In the genomic region with DNA sequence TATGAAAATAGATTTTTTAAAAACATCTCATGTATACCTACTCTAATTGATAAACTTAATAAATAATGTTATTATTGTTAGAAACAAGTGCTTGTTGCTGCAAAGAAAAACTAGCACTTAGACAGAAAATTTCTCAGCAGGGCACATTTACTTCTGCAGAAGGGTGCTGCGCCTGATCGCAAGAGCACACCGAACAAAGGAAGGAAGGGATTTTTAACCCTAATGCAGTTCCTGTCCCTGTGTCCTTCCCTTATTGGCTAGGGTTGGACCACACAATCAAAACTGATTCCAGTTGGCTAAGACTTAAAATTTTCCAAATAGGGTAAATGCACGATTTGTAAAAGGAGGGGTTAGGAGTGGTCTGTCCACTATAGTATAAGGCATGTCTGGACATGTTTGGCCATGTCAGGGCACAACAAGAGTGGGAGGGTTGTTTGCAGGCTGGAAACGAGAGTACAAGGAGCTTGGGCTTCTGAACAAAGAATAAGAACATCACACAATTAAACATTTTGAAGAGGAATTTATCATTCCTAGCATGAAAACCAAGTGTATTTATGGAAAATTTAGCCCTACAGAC, we compare ENCODE assay signal across 29 cellular contexts. TPM values are rescaled to one million over a fixed set of nuclear protein-coding genes. Genes with fewer than 3 reads are reported as not detected.
DNase-seq lines count a peak whose midpoint lies in the region; ATAC-seq and TF ChIP-seq lines count a peak whose summit lies in the region.
"Had no signal": no experiment of that assay in that cellular context is flagged by ENCODE, and none has a peak within 500 bp of the region (broad histone marks: within the 10 kb centered on the region; RNA-seq: fewer than 3 reads in every experiment).

No MANE protein-coding gene starts in this region.

- H3F3A ChIP-seq in PC-3 (ENCODE audit: low read length, unreplicated experiment): peaks cover 8% of the 10 kb centered on the region
- H3F3A ChIP-seq in neural progenitor cell (ENCODE audit: low read depth): no peaks in the 10 kb centered on the region

- H3K4me3 ChIP-seq in HFF-Myc (replicated peaks; ENCODE audit: low read depth, low read length) (no peak overlapping the region), PC-3 (ENCODE audit: low read length) (no peak overlapping the region; the same call in 1 of the 2 replicates), epithelial cell of esophagus (ENCODE audit: low read length) (no peak overlapping the region), neural progenitor cell (no peak overlapping the region), transverse colon (no peak overlapping the region)
- H3K4me3 ChIP-seq: ascending aorta, left ventricle myocardium inferior, sigmoid colon, suprapubic skin had no signal

- DNase-seq in HFF-Myc (ENCODE audit: extremely low read depth, low read depth): peak; percentile 44
- no peak for DNase-seq in PC-3
- peak; percentile 10 for DNase-seq in epithelial cell of esophagus (ENCODE audit: low read depth)
- DNase-seq in neural progenitor cell (ENCODE audit: low spot score): peak; percentile 8
- DNase-seq in cerebellar cortex (ENCODE audit: low spot score): no peak
- DNase-seq in transverse colon: no peak
- DNase-seq: activated CD4-positive, alpha-beta memory T cell treated with anti-CD3 and anti-CD28 coated beads, Interleukin-2, amount 10 ng/mL, durations not matched to agents 7 days and 5 days; Caco-2; central memory CD4-positive, alpha-beta T cell; DMS79 treated with DMSO at 0.1 percent for 48 hours; GF-D8; left ventricle myocardium inferior; NCI-H1436; NCI-H2081 treated with DMSO at 0.1 percent for 48 hours; NCI-H345; NCI-H748 treated with DMSO at 0.1 percent for 48 hours; posterior cingulate gyrus; sigmoid colon; stimulated activated CD4-positive, alpha-beta T cell treated with anti-CD3 and anti-CD28 coated beads, Interleukin-15, amount 100 ng/mL, for 24 hours; stimulated activated naive CD4-positive, alpha-beta T cell had no signal

- CTCF ChIA-PET in PC-3 (lab: Charles Lee): no interaction called here

- WGBS in transverse colon (ENCODE audit: low coverage in 1 of 2), 2 donors: 95% methylated on average over 4 to 5 of the region's 5 CpGs

- H3K36me3 ChIP-seq in PC-3 (ENCODE audit: low read depth, low read length) (peaks cover 35% of the 10 kb centered on the region), neural progenitor cell (no peaks in the 10 kb centered on the region), transverse colon (peaks cover 0 to 26% (median 12%) of the 10 kb centered on the region in 4 donors)

- H3K9me3 ChIP-seq in PC-3 (ENCODE audit: low read length) (peaks cover 4% of the 10 kb centered on the region), neural progenitor cell (ENCODE audit: low read depth) (no peaks in the 10 kb centered on the region), transverse colon (peaks cover 4 to 8% of the 10 kb centered on the region in 2 donors)
- H3K9me3 ChIP-seq: suprapubic skin had no signal

- no peak for TF ChIP-seq CTCF in HFF-Myc (IDR thresholded peaks at IDR 0.05; ENCODE audit: low read depth, low read length, missing control alignments)
- TF ChIP-seq CTCF in PC-3 (conservative IDR thresholded peaks at IDR 0.05; ENCODE audit: low read depth, low read length): no peak
- TF ChIP-seq CTCF in epithelial cell of esophagus (IDR thresholded peaks at IDR 0.05; ENCODE audit: insufficient read depth, low read depth, low read length, missing control alignments): no peak
- TF ChIP-seq CTCF in neural progenitor cell (IDR thresholded peaks at IDR 0.05): no peak
- no peak for TF ChIP-seq CTCF in transverse colon (IDR thresholded peaks at IDR 0.05)

- H4K20me1 ChIP-seq in PC-3 (ENCODE audit: low read length) (no peaks in the 10 kb centered on the region), neural progenitor cell (ENCODE audit: low read depth) (no peaks in the 10 kb centered on the region)

- H3K79me2 ChIP-seq in PC-3 (ENCODE audit: low read length) (peaks cover 29% of the 10 kb centered on the region), neural progenitor cell (ENCODE audit: low read depth) (peaks cover 84% of the 10 kb centered on the region)

- no peak for TF ChIP-seq EP300 in transverse colon (IDR thresholded peaks at IDR 0.05; ENCODE audit: low read depth)

- H3K27me3 ChIP-seq in PC-3 (ENCODE audit: low read length) (no peaks in the 10 kb centered on the region), neural progenitor cell (no peaks in the 10 kb centered on the region), transverse colon (no peaks in the 10 kb centered on the region)
- H3K27me3 ChIP-seq: ascending aorta, sigmoid colon, suprapubic skin had no signal

- no peak for ATAC-seq in PC-3
- ATAC-seq in GM21717 (IDR thresholded peaks at IDR 0.05; ENCODE audit: unreplicated experiment): no peak
- ATAC-seq: activated CD4-positive, CD25-positive, alpha-beta regulatory T cell treated with anti-CD3 and anti-CD28 coated beads, Interleukin-2, amount 50 U/mL, for 24 hours had no signal

- peaks cover 28% of the 10 kb centered on the region for H3K4me1 ChIP-seq in PC-3 (ENCODE audit: insufficient read depth, low read length)
- H3K4me1 ChIP-seq in neural progenitor cell: peaks cover 33% of the 10 kb centered on the region
- H3K4me1 ChIP-seq in transverse colon: peaks cover 0 to 22% (median 10%) of the 10 kb centered on the region in 4 donors

- H3K36me3 Mint-ChIP-seq in neural progenitor cell: peaks cover 22% of the 10 kb centered on the region

- H3K9me2 ChIP-seq in PC-3 (replicated peaks; ENCODE audit: low read length): no peaks in the 10 kb centered on the region

- BruUV-seq in PC-3 (replicated peaks; lab: Mats Ljungman, UMichigan): no TSS peak

- H3K9ac ChIP-seq in PC-3 (ENCODE audit: low read length) (no peak overlapping the region), neural progenitor cell (no peak overlapping the region)

- H3K4me1 Mint-ChIP-seq in neural progenitor cell: peaks cover 14% of the 10 kb centered on the region

- H2AFZ ChIP-seq in PC-3 (ENCODE audit: low read length): no peak overlapping the region
- H2AFZ ChIP-seq in neural progenitor cell (replicated peaks): no peak overlapping the region

- in situ Hi-C loops in transverse colon (cut with MboI; ENCODE audit: low pct_ligation_motif_present in 1 of 4, low pct_unique_long_range_greater_than_20kb in 1 of 4, low sequenced_read_pairs in 3 of 4): no loop called here

- no peak overlapping the region for H3K27ac Mint-ChIP-seq in neural progenitor cell
- H3K27ac Mint-ChIP-seq: activated CD4-positive, alpha-beta memory T cell treated with anti-CD3 and anti-CD28 coated beads, Interleukin-2, amount 10 ng/mL, durations not matched to agents 7 days and 5 days; activated naive CD8-positive, alpha-beta T cell; activated T-helper 2 cell treated with anti-CD3 and anti-CD28 coated beads, Interferon-gamma antibody, Interleukin-2, Interleukin-4, amounts not matched to agents 10 μg/mL and 5 μg/mL and 100 μg/mL, durations not matched to agents 14 hours and 24 hours and 36 hours; dendritic cell treated with granulocyte-macrophage colony-stimulating factor and Interleukin-4, amounts not matched to agents 40 ng/mL and 50 ng/mL, for 4 days had no signal

- POLR2A ChIA-PET in PC-3 (lab: Charles Lee; ENCODE audit: unreplicated experiment): no interaction called here

- H3K27me3 Mint-ChIP-seq in neural progenitor cell (ENCODE audit: insufficient read depth, low read depth): no peaks in the 10 kb centered on the region
- H3K27me3 Mint-ChIP-seq: activated CD4-positive, alpha-beta memory T cell treated with anti-CD3 and anti-CD28 coated beads, Interleukin-2, amount 10 ng/mL, durations not matched to agents 7 days and 5 days; activated naive CD8-positive, alpha-beta T cell; dendritic cell treated with granulocyte-macrophage colony-stimulating factor and Interleukin-4, amounts not matched to agents 40 ng/mL and 50 ng/mL, for 4 days had no signal

- H3K4me3 Mint-ChIP-seq in neural progenitor cell: no peak overlapping the region
- H3K4me3 Mint-ChIP-seq: activated CD4-positive, alpha-beta memory T cell treated with anti-CD3 and anti-CD28 coated beads, Interleukin-2, amount 10 ng/mL, durations not matched to agents 7 days and 5 days; activated naive CD8-positive, alpha-beta T cell; dendritic cell treated with granulocyte-macrophage colony-stimulating factor and Interleukin-4, amounts not matched to agents 40 ng/mL and 50 ng/mL, for 4 days; nephron had no signal

- H3K27ac ChIP-seq in PC-3 (ENCODE audit: low read length): peak overlapping the region; percentile 90; the same call in 1 of the 2 replicates
- H3K27ac ChIP-seq in neural progenitor cell: peak overlapping the region; percentile 31
- no peak overlapping the region for H3K27ac ChIP-seq in transverse colon
- H3K27ac ChIP-seq: ascending aorta, C4-2B, left ventricle myocardium inferior, sigmoid colon, suprapubic skin had no signal

- no peak overlapping the region for H3K4me2 ChIP-seq in PC-3 (ENCODE audit: low read length)
- H3K4me2 ChIP-seq in neural progenitor cell: peak overlapping the region; percentile 34

- no peak for TF ChIP-seq POLR2A in transverse colon (IDR thresholded peaks at IDR 0.05)

- peaks cover 3% of the 10 kb centered on the region for H3K9me3 Mint-ChIP-seq in neural progenitor cell

- intact Hi-C loops in PC-3 (cut with micrococcal nuclease) (loop anchor here (2.0 to 10.0 kb wide), 4 partner anchors 222 to 391 kb away; no protein-coding TSS in a partner anchor), transverse colon (cut with DNase I; ENCODE audit: low total_unique reads) (no loop called here)

RNA-seq across cellular contexts. Expression of a gene that starts 4.7 kb away (rescaled TPM):
- total RNA-seq in PC-3 (2014; rRNA removed): 9.1 and 10.9 TPM in 2 replicates
- 48.6 and 66.0 TPM in 2 replicates for total RNA-seq in neural progenitor cell (ENCODE audit: low replicate concordance)
- 10 to 100 TPM in 3 of 4 donors, 1 to 10 TPM in 1; 3.0 to 22.1 (median 17.1) TPM for total RNA-seq in transverse colon

RNA-seq across cellular contexts. Expression of a gene that starts 4.9 kb away (rescaled TPM):
- total RNA-seq in PC-3 (2014; rRNA removed) (0.98 and 1.6 TPM in 2 replicates), neural progenitor cell (ENCODE audit: low replicate concordance) (13.0 and 25.1 TPM in 2 replicates), transverse colon (1 to 10 TPM; 3.3 to 9.2 (median 6.6) TPM)
- total RNA-seq: ascending aorta had no signal

Comparison
In these comparisons a context has a peak if more than half of its experiments do, and no peak if none do; other contexts are left out.
1. DNase-seq: peak in HFF-Myc (single experiment), epithelial cell of esophagus (single experiment) and neural progenitor cell (single experiment); none in PC-3 (single experiment), cerebellar cortex (single experiment) and transverse colon (single experiment).
2. H3K27ac ChIP-seq: peak in PC-3 (single experiment) and neural progenitor cell (single experiment); none in transverse colon (0 of 4).